Comparison of ENCODE assay signal across 8 cellular contexts in the genomic region with DNA sequence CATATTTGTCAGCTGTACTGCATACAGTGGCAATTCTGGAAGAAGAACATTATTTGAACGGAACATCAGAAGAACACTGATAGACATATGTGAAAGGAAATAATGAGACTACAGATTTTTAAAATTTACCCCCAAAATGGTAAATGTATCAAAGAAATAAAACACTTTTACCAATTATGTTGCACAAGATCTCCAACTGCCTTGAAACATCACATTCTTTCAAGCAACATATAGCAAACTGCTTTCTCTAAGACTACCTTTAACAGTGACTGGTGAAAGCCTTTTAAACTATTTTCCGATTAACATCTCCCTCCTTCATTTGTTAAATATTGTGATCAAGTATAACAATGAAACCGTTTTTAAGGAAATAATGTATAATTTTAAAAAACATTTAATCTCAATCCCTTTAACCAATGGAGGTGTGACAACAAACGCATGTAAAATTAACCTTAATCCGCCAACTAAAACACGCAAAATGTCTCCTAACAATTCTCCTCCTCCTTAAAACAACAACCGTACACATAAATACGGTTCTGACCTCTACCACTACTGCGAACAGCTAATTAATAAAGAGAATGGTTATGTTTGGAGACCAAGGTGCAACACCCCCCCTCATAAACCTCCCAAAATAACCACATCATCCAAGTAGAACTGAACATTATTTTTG. TPM values are rescaled to one million over a fixed set of nuclear protein-coding genes. Genes with fewer than 3 reads are reported as not detected.
DNase-seq lines count a peak whose midpoint lies in the region; ATAC-seq, FAIRE-seq and TF ChIP-seq lines count a peak whose summit lies in the region.

No MANE protein-coding gene starts in this region.

- ATAC-seq in A549 (no peak), HG03095 (IDR thresholded peaks at IDR 0.05; ENCODE audit: unreplicated experiment) (no peak)

- TF ChIP-seq EP300 in A549 (IDR thresholded peaks at IDR 0.05), result no peak

- H3K36me3 ChIP-seq in HUES6 (ENCODE audit: control insufficient read depth, insufficient read depth, low read length), result no peaks in the 10 kb centered on the region
- no peaks in the 10 kb centered on the region for H3K36me3 ChIP-seq in mammary epithelial cell (ENCODE audit: insufficient read depth, low read length)
- peaks cover 8% of the 10 kb centered on the region for H3K36me3 ChIP-seq in mesodermal cell (ENCODE audit: control insufficient read depth, insufficient read depth, low read length)

- FAIRE-seq in A549 (lab: Jason Lieb, UNC), result peak; percentile 73

- POLR2A ChIA-PET in A549 (lab: Yijun Ruan, JAX), result no interaction called here

- TF ChIP-seq RAD21 in A549 (conservative IDR thresholded peaks at IDR 0.05 in 1 of 2, IDR thresholded peaks at IDR 0.05 in 1 of 2), result no peak

- H3K9ac ChIP-seq in HUES6 (ENCODE audit: low read length) (peak overlapping the region; percentile 88), mammary epithelial cell (ENCODE audit: insufficient read depth, low read length) (peak overlapping the region; percentile 87)

- in situ Hi-C loops in mammary epithelial cell (cut with MboI; ENCODE audit: low sequenced_read_pairs in 2 of 2), result no loop called here

- H4K20me1 ChIP-seq in mammary epithelial cell (ENCODE audit: insufficient read depth, low read length), result peaks cover 2% of the 10 kb centered on the region

- CTCF ChIA-PET in A549 (lab: Yijun Ruan, JAX) (interaction anchor here (1.3 kb wide), 1 partner anchor 46 kb away, joined by 3 read pairs; no protein-coding TSS in a partner anchor), mammary epithelial cell (lab: Charles Lee; ENCODE audit: low non-redundant PET) (no interaction called here)

- H3K4me3 ChIP-seq in A549 (peak overlapping the region; percentile 90), HUES6 (ENCODE audit: low read depth, low read length) (peak overlapping the region; percentile 98), mammary epithelial cell (replicated peaks in 1 of 3; ENCODE audit: insufficient read depth in 1 of 3, low read depth in 2 of 3, low read length in 3 of 3) (peak overlapping the region; percentile 82 to 89 (median 89)), mesodermal cell (ENCODE audit: extremely low read depth, insufficient read depth, low read length, poor library complexity, severe bottlenecking) (peak overlapping the region; percentile 93)

- no peak for TF ChIP-seq CTCF in A549 (IDR thresholded peaks at IDR 0.05)
- no peak for TF ChIP-seq CTCF in mammary epithelial cell (conservative IDR thresholded peaks at IDR 0.05 in 1 of 2, IDR thresholded peaks at IDR 0.05 in 1 of 2; ENCODE audit: extremely low read depth in 1 of 2, insufficient read depth in 1 of 2, low read depth in 1 of 2, low read length in 2 of 2)

- dilution Hi-C loops in mammary epithelial cell (cut with HindIII; ENCODE audit: low sequenced_read_pairs), result no loop called here

- peak overlapping the region; percentile 42 for H2AFZ ChIP-seq in mammary epithelial cell (ENCODE audit: low read depth, low read length)

- no peak for TF ChIP-seq POLR2A in A549 (IDR thresholded peaks at IDR 0.05; ENCODE audit: low read length)

- peaks cover 66% of the 10 kb centered on the region for H3K79me2 ChIP-seq in mammary epithelial cell (ENCODE audit: insufficient read depth, low read length)

- peaks cover 27% of the 10 kb centered on the region for H3K4me1 ChIP-seq in A549
- H3K4me1 ChIP-seq in HUES6 (ENCODE audit: control insufficient read depth, insufficient read depth, low read length), result peaks cover 13% of the 10 kb centered on the region; the same call in 1 of the 2 replicates
- H3K4me1 ChIP-seq in mammary epithelial cell (ENCODE audit: insufficient read depth, low read length), result peaks cover 8% of the 10 kb centered on the region
- peaks cover 11% of the 10 kb centered on the region for H3K4me1 ChIP-seq in mesodermal cell (ENCODE audit: control insufficient read depth, insufficient read depth, low read length, poor library complexity, severe bottlenecking)

- intact Hi-C loops in mammary epithelial cell (cut with micrococcal nuclease), result loop anchor here (5.0 kb wide), 1 partner anchor 37 kb away; no protein-coding TSS in a partner anchor

- H3K4me2 ChIP-seq in A549 (peak overlapping the region; percentile 79), mammary epithelial cell (ENCODE audit: insufficient read depth, low read depth, low read length) (peak overlapping the region; percentile 99)

- H3K9me3 ChIP-seq in A549 (no peaks in the 10 kb centered on the region), HUES6 (ENCODE audit: control insufficient read depth, insufficient read depth, low read depth, low read length) (no peaks in the 10 kb centered on the region), mammary epithelial cell (replicated peaks; ENCODE audit: insufficient read depth, low read length) (no peaks in the 10 kb centered on the region), mesodermal cell (ENCODE audit: control insufficient read depth, low read length) (no peaks in the 10 kb centered on the region)

- H3K27me3 ChIP-seq in HUES6 (ENCODE audit: control insufficient read depth, insufficient read depth, low read length), result no peaks in the 10 kb centered on the region
- no peaks in the 10 kb centered on the region for H3K27me3 ChIP-seq in mammary epithelial cell (ENCODE audit: insufficient read depth, low read length)

- peak overlapping the region; percentile 98 to 99 for H3K27ac ChIP-seq in A549
- H3K27ac ChIP-seq in HUES6 (ENCODE audit: low read depth, low read length), result peak overlapping the region; percentile 23; the same call in 1 of the 2 replicates
- peak overlapping the region; percentile 78 for H3K27ac ChIP-seq in mammary epithelial cell (ENCODE audit: insufficient read depth, low read depth, low read length)
- H3K27ac ChIP-seq in mesodermal cell (ENCODE audit: low read depth, low read length, severe bottlenecking), result peak overlapping the region; percentile 86

- WGBS in A549 (ENCODE audit: missing lambda C conversion rate), result 7% methylated on average over 9 of the region's 9 CpGs
- WGBS in mammary epithelial cell (ENCODE audit: low coverage, missing lambda C conversion rate), result 6% methylated on average over 9 of the region's 9 CpGs
- WGBS in mesodermal cell (ENCODE audit: insufficient coverage in 2 of 2), 2 experiments, result 0% methylated on average over 1 of the region's 9 CpGs; no CpG with 5 or more reads in 1 of the 2 experiments

- BruUV-seq in mammary epithelial cell (replicated peaks; lab: Mats Ljungman, UMichigan), result TSS peak; percentile 26

- DNase-seq in A549 (ENCODE audit: low read depth in 1 of 2, low spot score in 1 of 2) (no peak), mammary epithelial cell (no peak), NOMO-1 treated with DMSO at 0.1 percent for 48 hours (lab: John Stamatoyannopoulos, UW; ENCODE audit: unreplicated experiment) (no peak), NCI-H1694 (lab: John Stamatoyannopoulos, UW) (no peak), NCI-H510A (lab: John Stamatoyannopoulos, UW) (no peak)

TF ChIP-seq in A549, 52 proteins besides CTCF, POLR2A, EP300 and RAD21:
- no peak for TF ChIP-seq TP53 (CRISPR knock-in tag; IDR thresholded peaks at IDR 0.05)

RNA-seq across cellular contexts. Expression of gene FBXO11, which starts 2.4 kb away (rescaled TPM):
- 61.4 and 125 TPM in 2 replicates for polyA plus RNA-seq in A549 (2011; rRNA removed)
- polyA plus RNA-seq in A549 (2012; cell fraction: cytosol; rRNA removed), result 23.4 and 27.4 TPM in 2 replicates
- 25.8 and 35.2 TPM in 2 replicates for polyA plus RNA-seq in A549 (2012; cell fraction: nucleus; rRNA removed)
- polyA plus RNA-seq in A549 (2017; fragmentation: RNase III; extraction: RNeasy Plus Mini Kit Qiagen cat#74134 plus additional on column Dnase treatment), result 51.1 to 53.2 TPM (median 52.3 TPM) in 3 replicates
- polyA minus RNA-seq in A549 (2011; rRNA and poly(A)+ RNA removed), result 58.9 and 78.9 TPM in 2 replicates
- total RNA-seq in mammary epithelial cell, result 10 to 100 TPM; 35.0 to 65.5 TPM
- 17.6 TPM for polyA plus RNA-seq in mammary epithelial cell
- 152 TPM for polyA minus RNA-seq in mammary epithelial cell
- polyA plus RNA-seq in mesodermal cell (2013, experiment 1 of 2), result 46.9 TPM
- 52.5 TPM for polyA plus RNA-seq in mesodermal cell (2013, experiment 2 of 2)

Comparison
In these comparisons a context has a peak if more than half of its experiments do, and no peak if none do; other contexts are left out.
1. H3K27ac ChIP-seq: peak in every context shown above with its lines; median percentile 98 in A549; 86 in mesodermal cell; 78 in mammary epithelial cell; 23 in HUES6.